Comparison of ENCODE assay signal across 1 cellular context in the genomic region with DNA sequence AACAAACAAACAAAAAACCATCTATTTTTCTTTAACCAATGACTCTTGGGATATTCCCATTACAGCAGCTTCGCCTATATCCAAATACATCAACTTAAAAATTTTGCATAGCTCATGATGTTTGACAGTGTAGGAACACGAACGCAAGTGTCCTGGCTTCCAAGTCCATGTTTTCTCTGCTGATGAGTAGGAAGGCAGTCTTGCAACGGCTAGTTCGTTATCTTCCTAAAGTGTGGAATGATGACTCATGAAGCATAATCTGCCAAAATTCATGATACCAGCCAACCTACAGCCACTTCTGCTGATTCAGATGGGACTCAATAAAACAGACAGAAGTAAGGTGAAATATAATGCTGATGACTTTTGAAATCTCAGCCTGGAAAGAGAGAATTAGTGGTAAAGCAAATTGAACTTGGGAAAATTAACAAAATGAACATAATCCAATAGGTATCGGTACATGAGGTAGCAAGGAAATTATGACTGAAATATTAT.
TF ChIP-seq lines count a peak whose summit lies in the region.

No MANE protein-coding gene starts in this region.

TF ChIP-seq in K562, 482 proteins besides CTCF, POLR2A, EP300 and RAD21 (continued from another document and continues in another):
- TF ChIP-seq ZNF766 (CRISPR knock-in tag; conservative IDR thresholded peaks at IDR 0.05) (0 out of 2 replicates have a peak, but pooled peaks have one; percentile 32), ATF7 (IDR thresholded peaks at IDR 0.05) (peak; percentile 71; the same call in 1 of the 2 replicates), LEF1 (IDR thresholded peaks at IDR 0.05) (0 out of 2 replicates have a peak, but pooled peaks have one; percentile 15), SIN3B (IDR thresholded peaks at IDR 0.05; ENCODE audit: low read depth) (no peak), NFIC (IDR thresholded peaks at IDR 0.05) (peak; percentile 40; the same call in 1 of the 2 replicates), MTA3 (IDR thresholded peaks at IDR 0.05; ENCODE audit: borderline replicate concordance) (0 out of 2 replicates have a peak, but pooled peaks have one; percentile 38), CREB1 (IDR thresholded peaks at IDR 0.05) (no peak; the same call in 1 of the 2 replicates), CREB1 (CRISPR knock-in tag; IDR thresholded peaks at IDR 0.05) (0 out of 2 replicates have a peak, but pooled peaks have one; percentile 40), CREM (IDR thresholded peaks at IDR 0.05; ENCODE audit: low read depth) (peak; percentile 65), PYGO2 (tag; IDR thresholded peaks at IDR 0.05) (no peak), MBD2 (IDR thresholded peaks at IDR 0.05; ENCODE audit: borderline replicate concordance, low read depth) (0 out of 2 replicates have a peak, but pooled peaks have one; percentile 33), PML (IDR thresholded peaks at IDR 0.05; ENCODE audit: low read length) (peak; percentile 42; the same call in 1 of the 2 replicates), GATAD2B (IDR thresholded peaks at IDR 0.05; ENCODE audit: borderline replicate concordance) (peak; percentile 19; the same call in 1 of the 2 replicates), ZEB2 (IDR thresholded peaks at IDR 0.05) (peak; percentile 56; the same call in 1 of the 2 replicates), RHOXF2B (CRISPR knock-in tag; conservative IDR thresholded peaks at IDR 0.05) (no peak), RNF2 (IDR thresholded peaks at IDR 0.05) (peak; percentile 52; the same call in 1 of the 2 replicates), TAL1 (IDR thresholded peaks at IDR 0.05) (peak; percentile 37), ZNF780A (CRISPR knock-in tag; IDR thresholded peaks at IDR 0.05) (no peak), JUNB (CRISPR knock-in tag; conservative IDR thresholded peaks at IDR 0.05) (peak; percentile 84), CC2D1A (IDR thresholded peaks at IDR 0.05) (0 out of 2 replicates have a peak, but pooled peaks have one; percentile 9), EZH2 (IDR thresholded peaks at IDR 0.05; ENCODE audit: borderline replicate concordance, low read depth, low read length) (no peak), BHLHE40 (IDR thresholded peaks at IDR 0.05; ENCODE audit: low read length) (no peak), JUN (IDR thresholded peaks at IDR 0.05; ENCODE audit: borderline replicate concordance, low read depth, low read length) (peak; percentile 87), JUN (CRISPR knock-in tag; IDR thresholded peaks at IDR 0.05; ENCODE audit: borderline replicate concordance) (no peak), ARNT (IDR thresholded peaks at IDR 0.05) (peak in 1 of 2 experiments; percentile 16; a peak in 1 of 4 replicates), SOX6 (IDR thresholded peaks at IDR 0.05) (peak; percentile 66; the same call in 1 of the 2 replicates), NCOR1 (IDR thresholded peaks at IDR 0.05) (peak; percentile 32; the same call in 1 of the 2 replicates), FOXK2 (conservative IDR thresholded peaks at IDR 0.05 in 1 of 2, IDR thresholded peaks at IDR 0.05 in 1 of 2; ENCODE audit: low read depth in 2 of 2) (peak; percentile 39 to 49; a peak in 3 of 4 replicates), STAG1 (CRISPR knock-in tag; IDR thresholded peaks at IDR 0.05; ENCODE audit: borderline replicate concordance) (no peak), RAD51 (IDR thresholded peaks at IDR 0.05; ENCODE audit: borderline replicate concordance, low read depth) (no peak), GATA2 (CRISPR knock-in tag; IDR thresholded peaks at IDR 0.05) (0 out of 2 replicates have a peak, but pooled peaks have one; percentile 34), KAT7 (CRISPR knock-in tag; IDR thresholded peaks at IDR 0.05; ENCODE audit: borderline replicate concordance) (0 out of 2 replicates have a peak, but pooled peaks have one; percentile 53), MAFG (tag; conservative IDR thresholded peaks at IDR 0.05) (peak; percentile 93), TEAD4 (IDR thresholded peaks at IDR 0.05; ENCODE audit: low read length) (peak; percentile 73), TEAD4 (CRISPR knock-in tag; IDR thresholded peaks at IDR 0.05; ENCODE audit: borderline replicate concordance) (no peak), SMARCA4 (IDR thresholded peaks at IDR 0.05) (peak; percentile 91), CBX3 (IDR thresholded peaks at IDR 0.05; ENCODE audit: borderline replicate concordance in 1 of 2, low read length in 2 of 2) (peak in 1 of 2 experiments; percentile 71; a peak in 1 of 3 replicates)
- TF ChIP-seq, protein P1, sequence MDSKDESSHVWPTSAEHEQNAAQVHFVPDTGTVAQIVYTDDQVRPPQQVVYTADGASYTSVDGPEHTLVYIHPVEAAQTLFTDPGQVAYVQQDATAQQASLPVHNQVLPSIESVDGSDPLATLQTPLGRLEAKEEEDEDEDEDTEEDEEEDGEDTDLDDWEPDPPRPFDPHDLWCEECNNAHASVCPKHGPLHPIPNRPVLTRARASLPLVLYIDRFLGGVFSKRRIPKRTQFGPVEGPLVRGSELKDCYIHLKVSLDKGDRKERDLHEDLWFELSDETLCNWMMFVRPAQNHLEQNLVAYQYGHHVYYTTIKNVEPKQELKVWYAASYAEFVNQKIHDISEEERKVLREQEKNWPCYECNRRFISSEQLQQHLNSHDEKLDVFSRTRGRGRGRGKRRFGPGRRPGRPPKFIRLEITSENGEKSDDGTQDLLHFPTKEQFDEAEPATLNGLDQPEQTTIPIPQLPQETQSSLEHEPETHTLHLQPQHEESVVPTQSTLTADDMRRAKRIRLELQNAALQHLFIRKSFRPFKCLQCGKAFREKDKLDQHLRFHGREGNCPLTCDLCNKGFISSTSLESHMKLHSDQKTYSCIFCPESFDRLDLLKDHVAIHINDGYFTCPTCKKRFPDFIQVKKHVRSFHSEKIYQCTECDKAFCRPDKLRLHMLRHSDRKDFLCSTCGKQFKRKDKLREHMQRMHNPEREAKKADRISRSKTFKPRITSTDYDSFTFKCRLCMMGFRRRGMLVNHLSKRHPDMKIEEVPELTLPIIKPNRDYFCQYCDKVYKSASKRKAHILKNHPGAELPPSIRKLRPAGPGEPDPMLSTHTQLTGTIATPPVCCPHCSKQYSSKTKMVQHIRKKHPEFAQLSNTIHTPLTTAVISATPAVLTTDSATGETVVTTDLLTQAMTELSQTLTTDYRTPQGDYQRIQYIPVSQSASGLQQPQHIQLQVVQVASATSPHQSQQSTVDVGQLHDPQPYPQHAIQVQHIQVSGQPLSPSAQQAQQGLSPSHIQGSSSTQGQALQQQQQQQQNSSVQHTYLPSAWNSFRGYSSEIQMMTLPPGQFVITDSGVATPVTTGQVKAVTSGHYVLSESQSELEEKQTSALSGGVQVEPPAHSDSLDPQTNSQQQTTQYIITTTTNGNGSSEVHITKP (IDR thresholded peaks at IDR 0.05; ENCODE audit: partially characterized antibody), result peak; percentile 83
- TF ChIP-seq, protein P2, sequence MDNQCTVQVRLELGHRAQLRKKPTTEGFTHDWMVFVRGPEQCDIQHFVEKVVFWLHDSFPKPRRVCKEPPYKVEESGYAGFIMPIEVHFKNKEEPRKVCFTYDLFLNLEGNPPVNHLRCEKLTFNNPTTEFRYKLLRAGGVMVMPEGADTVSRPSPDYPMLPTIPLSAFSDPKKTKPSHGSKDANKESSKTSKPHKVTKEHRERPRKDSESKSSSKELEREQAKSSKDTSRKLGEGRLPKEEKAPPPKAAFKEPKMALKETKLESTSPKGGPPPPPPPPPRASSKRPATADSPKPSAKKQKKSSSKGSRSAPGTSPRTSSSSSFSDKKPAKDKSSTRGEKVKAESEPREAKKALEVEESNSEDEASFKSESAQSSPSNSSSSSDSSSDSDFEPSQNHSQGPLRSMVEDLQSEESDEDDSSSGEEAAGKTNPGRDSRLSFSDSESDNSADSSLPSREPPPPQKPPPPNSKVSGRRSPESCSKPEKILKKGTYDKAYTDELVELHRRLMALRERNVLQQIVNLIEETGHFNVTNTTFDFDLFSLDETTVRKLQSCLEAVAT (IDR thresholded peaks at IDR 0.05), result no peak
- TF ChIP-seq, protein P3, sequence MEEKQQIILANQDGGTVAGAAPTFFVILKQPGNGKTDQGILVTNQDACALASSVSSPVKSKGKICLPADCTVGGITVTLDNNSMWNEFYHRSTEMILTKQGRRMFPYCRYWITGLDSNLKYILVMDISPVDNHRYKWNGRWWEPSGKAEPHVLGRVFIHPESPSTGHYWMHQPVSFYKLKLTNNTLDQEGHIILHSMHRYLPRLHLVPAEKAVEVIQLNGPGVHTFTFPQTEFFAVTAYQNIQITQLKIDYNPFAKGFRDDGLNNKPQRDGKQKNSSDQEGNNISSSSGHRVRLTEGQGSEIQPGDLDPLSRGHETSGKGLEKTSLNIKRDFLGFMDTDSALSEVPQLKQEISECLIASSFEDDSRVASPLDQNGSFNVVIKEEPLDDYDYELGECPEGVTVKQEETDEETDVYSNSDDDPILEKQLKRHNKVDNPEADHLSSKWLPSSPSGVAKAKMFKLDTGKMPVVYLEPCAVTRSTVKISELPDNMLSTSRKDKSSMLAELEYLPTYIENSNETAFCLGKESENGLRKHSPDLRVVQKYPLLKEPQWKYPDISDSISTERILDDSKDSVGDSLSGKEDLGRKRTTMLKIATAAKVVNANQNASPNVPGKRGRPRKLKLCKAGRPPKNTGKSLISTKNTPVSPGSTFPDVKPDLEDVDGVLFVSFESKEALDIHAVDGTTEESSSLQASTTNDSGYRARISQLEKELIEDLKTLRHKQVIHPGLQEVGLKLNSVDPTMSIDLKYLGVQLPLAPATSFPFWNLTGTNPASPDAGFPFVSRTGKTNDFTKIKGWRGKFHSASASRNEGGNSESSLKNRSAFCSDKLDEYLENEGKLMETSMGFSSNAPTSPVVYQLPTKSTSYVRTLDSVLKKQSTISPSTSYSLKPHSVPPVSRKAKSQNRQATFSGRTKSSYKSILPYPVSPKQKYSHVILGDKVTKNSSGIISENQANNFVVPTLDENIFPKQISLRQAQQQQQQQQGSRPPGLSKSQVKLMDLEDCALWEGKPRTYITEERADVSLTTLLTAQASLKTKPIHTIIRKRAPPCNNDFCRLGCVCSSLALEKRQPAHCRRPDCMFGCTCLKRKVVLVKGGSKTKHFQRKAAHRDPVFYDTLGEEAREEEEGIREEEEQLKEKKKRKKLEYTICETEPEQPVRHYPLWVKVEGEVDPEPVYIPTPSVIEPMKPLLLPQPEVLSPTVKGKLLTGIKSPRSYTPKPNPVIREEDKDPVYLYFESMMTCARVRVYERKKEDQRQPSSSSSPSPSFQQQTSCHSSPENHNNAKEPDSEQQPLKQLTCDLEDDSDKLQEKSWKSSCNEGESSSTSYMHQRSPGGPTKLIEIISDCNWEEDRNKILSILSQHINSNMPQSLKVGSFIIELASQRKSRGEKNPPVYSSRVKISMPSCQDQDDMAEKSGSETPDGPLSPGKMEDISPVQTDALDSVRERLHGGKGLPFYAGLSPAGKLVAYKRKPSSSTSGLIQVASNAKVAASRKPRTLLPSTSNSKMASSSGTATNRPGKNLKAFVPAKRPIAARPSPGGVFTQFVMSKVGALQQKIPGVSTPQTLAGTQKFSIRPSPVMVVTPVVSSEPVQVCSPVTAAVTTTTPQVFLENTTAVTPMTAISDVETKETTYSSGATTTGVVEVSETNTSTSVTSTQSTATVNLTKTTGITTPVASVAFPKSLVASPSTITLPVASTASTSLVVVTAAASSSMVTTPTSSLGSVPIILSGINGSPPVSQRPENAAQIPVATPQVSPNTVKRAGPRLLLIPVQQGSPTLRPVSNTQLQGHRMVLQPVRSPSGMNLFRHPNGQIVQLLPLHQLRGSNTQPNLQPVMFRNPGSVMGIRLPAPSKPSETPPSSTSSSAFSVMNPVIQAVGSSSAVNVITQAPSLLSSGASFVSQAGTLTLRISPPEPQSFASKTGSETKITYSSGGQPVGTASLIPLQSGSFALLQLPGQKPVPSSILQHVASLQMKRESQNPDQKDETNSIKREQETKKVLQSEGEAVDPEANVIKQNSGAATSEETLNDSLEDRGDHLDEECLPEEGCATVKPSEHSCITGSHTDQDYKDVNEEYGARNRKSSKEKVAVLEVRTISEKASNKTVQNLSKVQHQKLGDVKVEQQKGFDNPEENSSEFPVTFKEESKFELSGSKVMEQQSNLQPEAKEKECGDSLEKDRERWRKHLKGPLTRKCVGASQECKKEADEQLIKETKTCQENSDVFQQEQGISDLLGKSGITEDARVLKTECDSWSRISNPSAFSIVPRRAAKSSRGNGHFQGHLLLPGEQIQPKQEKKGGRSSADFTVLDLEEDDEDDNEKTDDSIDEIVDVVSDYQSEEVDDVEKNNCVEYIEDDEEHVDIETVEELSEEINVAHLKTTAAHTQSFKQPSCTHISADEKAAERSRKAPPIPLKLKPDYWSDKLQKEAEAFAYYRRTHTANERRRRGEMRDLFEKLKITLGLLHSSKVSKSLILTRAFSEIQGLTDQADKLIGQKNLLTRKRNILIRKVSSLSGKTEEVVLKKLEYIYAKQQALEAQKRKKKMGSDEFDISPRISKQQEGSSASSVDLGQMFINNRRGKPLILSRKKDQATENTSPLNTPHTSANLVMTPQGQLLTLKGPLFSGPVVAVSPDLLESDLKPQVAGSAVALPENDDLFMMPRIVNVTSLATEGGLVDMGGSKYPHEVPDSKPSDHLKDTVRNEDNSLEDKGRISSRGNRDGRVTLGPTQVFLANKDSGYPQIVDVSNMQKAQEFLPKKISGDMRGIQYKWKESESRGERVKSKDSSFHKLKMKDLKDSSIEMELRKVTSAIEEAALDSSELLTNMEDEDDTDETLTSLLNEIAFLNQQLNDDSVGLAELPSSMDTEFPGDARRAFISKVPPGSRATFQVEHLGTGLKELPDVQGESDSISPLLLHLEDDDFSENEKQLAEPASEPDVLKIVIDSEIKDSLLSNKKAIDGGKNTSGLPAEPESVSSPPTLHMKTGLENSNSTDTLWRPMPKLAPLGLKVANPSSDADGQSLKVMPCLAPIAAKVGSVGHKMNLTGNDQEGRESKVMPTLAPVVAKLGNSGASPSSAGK (IDR thresholded peaks at IDR 0.05), result peak; percentile 68
- TF ChIP-seq, protein P4, sequence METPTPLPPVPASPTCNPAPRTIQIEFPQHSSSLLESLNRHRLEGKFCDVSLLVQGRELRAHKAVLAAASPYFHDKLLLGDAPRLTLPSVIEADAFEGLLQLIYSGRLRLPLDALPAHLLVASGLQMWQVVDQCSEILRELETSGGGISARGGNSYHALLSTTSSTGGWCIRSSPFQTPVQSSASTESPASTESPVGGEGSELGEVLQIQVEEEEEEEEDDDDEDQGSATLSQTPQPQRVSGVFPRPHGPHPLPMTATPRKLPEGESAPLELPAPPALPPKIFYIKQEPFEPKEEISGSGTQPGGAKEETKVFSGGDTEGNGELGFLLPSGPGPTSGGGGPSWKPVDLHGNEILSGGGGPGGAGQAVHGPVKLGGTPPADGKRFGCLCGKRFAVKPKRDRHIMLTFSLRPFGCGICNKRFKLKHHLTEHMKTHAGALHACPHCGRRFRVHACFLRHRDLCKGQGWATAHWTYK (CRISPR knock-in tag; IDR thresholded peaks at IDR 0.05), result no peak
- TF ChIP-seq, protein P5, sequence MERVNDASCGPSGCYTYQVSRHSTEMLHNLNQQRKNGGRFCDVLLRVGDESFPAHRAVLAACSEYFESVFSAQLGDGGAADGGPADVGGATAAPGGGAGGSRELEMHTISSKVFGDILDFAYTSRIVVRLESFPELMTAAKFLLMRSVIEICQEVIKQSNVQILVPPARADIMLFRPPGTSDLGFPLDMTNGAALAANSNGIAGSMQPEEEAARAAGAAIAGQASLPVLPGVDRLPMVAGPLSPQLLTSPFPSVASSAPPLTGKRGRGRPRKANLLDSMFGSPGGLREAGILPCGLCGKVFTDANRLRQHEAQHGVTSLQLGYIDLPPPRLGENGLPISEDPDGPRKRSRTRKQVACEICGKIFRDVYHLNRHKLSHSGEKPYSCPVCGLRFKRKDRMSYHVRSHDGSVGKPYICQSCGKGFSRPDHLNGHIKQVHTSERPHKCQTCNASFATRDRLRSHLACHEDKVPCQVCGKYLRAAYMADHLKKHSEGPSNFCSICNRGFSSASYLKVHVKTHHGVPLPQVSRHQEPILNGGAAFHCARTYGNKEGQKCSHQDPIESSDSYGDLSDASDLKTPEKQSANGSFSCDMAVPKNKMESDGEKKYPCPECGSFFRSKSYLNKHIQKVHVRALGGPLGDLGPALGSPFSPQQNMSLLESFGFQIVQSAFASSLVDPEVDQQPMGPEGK (CRISPR knock-in tag; IDR thresholded peaks at IDR 0.05; ENCODE audit: borderline replicate concordance), result no peak
